ENCODE assay signal across 13 cellular contexts in the genomic region with DNA sequence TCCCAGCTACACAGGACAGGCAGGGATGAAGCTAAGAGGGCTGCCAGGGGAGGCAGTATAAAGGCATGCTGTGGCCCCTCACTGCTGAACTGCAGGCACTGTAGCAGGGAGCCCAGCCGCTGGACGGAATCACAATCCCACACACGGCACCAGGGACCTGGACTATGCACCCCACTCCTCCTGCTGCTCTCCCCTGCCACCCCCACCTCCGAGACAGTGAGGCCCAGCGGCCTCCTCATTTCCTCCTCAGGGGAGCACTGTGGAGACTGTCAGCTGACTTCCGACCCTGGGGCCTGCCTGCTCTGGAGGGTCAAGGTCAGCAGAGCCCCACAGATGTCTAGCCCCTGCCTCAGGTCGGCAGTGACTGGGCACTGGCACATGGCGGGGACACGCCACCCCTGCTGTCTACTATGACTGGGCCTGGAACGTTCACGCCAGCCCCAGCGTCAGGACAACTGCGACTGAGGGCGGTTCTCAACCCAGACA.
DNase-seq lines count a peak whose midpoint lies in the region; ATAC-seq, FAIRE-seq and TF ChIP-seq lines count a peak whose summit lies in the region.
"Had no signal": no experiment of that assay in that cellular context is flagged by ENCODE, and none has a peak within 500 bp of the region (broad histone marks: within the 10 kb centered on the region; RNA-seq: fewer than 3 reads in every experiment).

No MANE protein-coding gene starts in this region.

- BruUV-seq in GM12878 (replicated peaks; lab: Mats Ljungman, UMichigan), result no TSS peak

- SMC1A ChIA-PET in GM12878 (lab: Charles Lee; ENCODE audit: uncharacterized antibody, unreplicated experiment), result interaction anchor here (0.6 to 8.4 kb wide), 3 partner anchors 37 to 90 kb away, joined by 3 to 81 read pairs (median 5); no protein-coding TSS in a partner anchor

- no peak for TF ChIP-seq POLR2A in GM12878 (IDR thresholded peaks at IDR 0.05; ENCODE audit: low read depth, low read length)

- H3K4me3 ChIP-seq in BLaER1 treated with 17β-estradiol and CSF1 and Interleukin-3, amounts not matched to agents 10 nM and 100 nM, result no peak overlapping the region
- H3K4me3 ChIP-seq in GM12878, result no peak overlapping the region

- no peak overlapping the region for H3K4ac ChIP-seq in H9 (ENCODE audit: low read depth, low read length)

- H3K56ac ChIP-seq in H9 (ENCODE audit: insufficient read length, low read depth, low read length), result no peak overlapping the region

- TF ChIP-seq EP300 in GM12878 (IDR thresholded peaks at IDR 0.05; ENCODE audit: borderline replicate concordance in 1 of 2, control insufficient read depth in 1 of 2, low read depth in 2 of 2, low read length in 2 of 2), result no peak

- H3T11ph ChIP-seq in H9 (ENCODE audit: low read length), result no peak overlapping the region

- DNase-seq in H9 (no peak), GM12878 (ENCODE audit: low read depth, low spot score) (no peak), natural killer cell (no peak), DMS153 (lab: John Stamatoyannopoulos, UW) (no peak)
- DNase-seq: HCEC 1CT, SIG-M5, trophoblast cell had no signal

- no peak overlapping the region for H2BK20ac ChIP-seq in H9 (ENCODE audit: low read depth, low read length, poor library complexity, severe bottlenecking)

- no peaks in the 10 kb centered on the region for H3K79me1 ChIP-seq in H9 (ENCODE audit: insufficient read depth, low read depth, low read length, poor library complexity, severe bottlenecking)

- no peak overlapping the region for H3K4me3 Mint-ChIP-seq in H9
- H3K4me3 Mint-ChIP-seq in natural killer cell, result peak overlapping the region; percentile 90

- H3K27me3 ChIP-seq in BLaER1 treated with 17β-estradiol and CSF1 and Interleukin-3, amounts not matched to agents 10 nM and 100 nM, result no peaks in the 10 kb centered on the region
- H3K27me3 ChIP-seq in H9 (ENCODE audit: insufficient read depth, low read length), result no peaks in the 10 kb centered on the region
- H3K27me3 ChIP-seq in GM12878 (replicated peaks in 1 of 2; ENCODE audit: control insufficient read depth in 2 of 2, insufficient read depth in 2 of 2, low read length in 1 of 2), result no peaks in the 10 kb centered on the region

- peaks cover 0 to 39% (median 8%) of the 10 kb centered on the region in 11 experiments; a peak in 9 of 22 replicates for H3K36me3 ChIP-seq in BLaER1 treated with 17β-estradiol and CSF1 and Interleukin-3, amounts not matched to agents 10 nM and 100 nM
- H3K36me3 ChIP-seq in GM12878 (ENCODE audit: control insufficient read depth in 2 of 2, insufficient read depth in 2 of 2, low read length in 1 of 2), result peaks cover 5 to 6% of the 10 kb centered on the region in 2 experiments; a peak in 3 of 4 replicates

- no peak overlapping the region for H3K23ac ChIP-seq in H9 (ENCODE audit: insufficient read length, low read depth, low read length)

- H3K27me3 Mint-ChIP-seq in H9 (ENCODE audit: low read depth) (no peaks in the 10 kb centered on the region), natural killer cell (ENCODE audit: low read depth in 2 of 2) (no peaks in the 10 kb centered on the region)
- H3K27me3 Mint-ChIP-seq: activated CD4-positive, alpha-beta T cell treated with anti-CD3 and anti-CD28 coated beads, Interleukin-2, amount 10 ng/mL, durations not matched to agents 24 days and 14 days; activated naive CD8-positive, alpha-beta T cell treated with anti-CD3 and anti-CD28 coated beads, Interleukin-2, amount 50 U/mL, for 24 hours had no signal

- no peak overlapping the region for H2AFZ ChIP-seq in H9 (ENCODE audit: low read length)
- H2AFZ ChIP-seq in GM12878 (ENCODE audit: control insufficient read depth, low read depth, low read length), result no peak overlapping the region

- H3K4me1 Mint-ChIP-seq in H9 (peaks cover 44 to 51% of the 10 kb centered on the region in 2 experiments), natural killer cell (peaks cover 56 to 90% of the 10 kb centered on the region in 2 donors)

- CTCF ChIA-PET in GM12878 (lab: Yijun Ruan, JAX), result interaction anchor here (2.3 to 7.3 kb wide), 2 partner anchors 67 to 90 kb away, joined by 13 to 73 read pairs; no protein-coding TSS in a partner anchor

- no peak overlapping the region; the same call in 1 of the 2 replicates for H2BK15ac ChIP-seq in H9 (ENCODE audit: low read depth, low read length)

- TF ChIP-seq CTCF in H9 (conservative IDR thresholded peaks at IDR 0.05), result no peak
- no peak for TF ChIP-seq CTCF in GM12878 (IDR thresholded peaks at IDR 0.05 in 2 of 3, conservative IDR thresholded peaks at IDR 0.05 in 1 of 3; ENCODE audit: control insufficient read depth in 2 of 3, extremely low read depth in 1 of 3, insufficient read depth in 1 of 3, low read depth in 3 of 3, low read length in 3 of 3)
- TF ChIP-seq CTCF in natural killer cell (IDR thresholded peaks at IDR 0.05), result no peak

- RAD21 ChIA-PET in GM12878 (lab: Charles Lee; ENCODE audit: unreplicated experiment), result interaction anchor here (0.9 to 6.0 kb wide), 4 partner anchors 37 to 90 kb away, joined by 6 to 61 read pairs (median 14); no protein-coding TSS in a partner anchor

- H4K5ac ChIP-seq in H9 (ENCODE audit: insufficient read length, low read depth, low read length), result no peak overlapping the region

- TF ChIP-seq RAD21 in GM12878 (IDR thresholded peaks at IDR 0.05; ENCODE audit: insufficient read depth, low read depth, low read length), result no peak

- in situ Hi-C loops in GM12878 (cut with MboI), result no loop called here

- peaks cover 0 to 97% (median 28%) of the 10 kb centered on the region in 11 experiments; a peak in 13 of 22 replicates for H4K20me1 ChIP-seq in BLaER1 treated with 17β-estradiol and CSF1 and Interleukin-3, amounts not matched to agents 10 nM and 100 nM
- H4K20me1 ChIP-seq in H9 (ENCODE audit: control insufficient read depth, insufficient read depth, insufficient read length), result peaks cover 2% of the 10 kb centered on the region
- H4K20me1 ChIP-seq in GM12878 (ENCODE audit: control insufficient read depth, insufficient read depth), result no peaks in the 10 kb centered on the region; the same call in none of the 2 replicates

- peak; percentile 18 for ATAC-seq in GM12878
- ATAC-seq in natural killer cell, result peak in 1 of 3 donors; percentile 3
- no peak for ATAC-seq in HG03139 (IDR thresholded peaks at IDR 0.05; ENCODE audit: unreplicated experiment)
- ATAC-seq in HG02798 (IDR thresholded peaks at IDR 0.05; ENCODE audit: poor library complexity, unreplicated experiment), result no peak
- no peak for ATAC-seq in GM18502 (IDR thresholded peaks at IDR 0.05; ENCODE audit: poor library complexity, unreplicated experiment)

- H3K27ac Mint-ChIP-seq in H9 (peak overlapping the region in 1 of 3 experiments; percentile 34; a peak in 1 of 7 replicates), natural killer cell (peak overlapping the region; percentile 97 to 99)

- H3K9me3 ChIP-seq in BLaER1 treated with 17β-estradiol and CSF1 and Interleukin-3, amounts not matched to agents 10 nM and 100 nM (replicated peaks in 1 of 11), result no peaks in the 10 kb centered on the region
- H3K9me3 ChIP-seq in H9 (ENCODE audit: control insufficient read depth, low read depth, low read length) (no peaks in the 10 kb centered on the region), GM12878 (replicated peaks; ENCODE audit: control insufficient read depth, insufficient read depth, low read length) (no peaks in the 10 kb centered on the region)

- peaks cover 99 to 100% (median 100%) of the 10 kb centered on the region in 10 experiments for H3K4me1 ChIP-seq in BLaER1 treated with 17β-estradiol and CSF1 and Interleukin-3, amounts not matched to agents 10 nM and 100 nM
- peaks cover 6% of the 10 kb centered on the region; the same call in 1 of the 2 replicates for H3K4me1 ChIP-seq in H9 (ENCODE audit: insufficient read depth, low read length)
- peaks cover 53% of the 10 kb centered on the region for H3K4me1 ChIP-seq in GM12878 (ENCODE audit: control insufficient read depth, insufficient read depth, low read length)

- H3K79me2 ChIP-seq in H9 (ENCODE audit: insufficient read depth, low read length) (no peaks in the 10 kb centered on the region), GM12878 (ENCODE audit: control insufficient read depth, insufficient read depth, low read length) (peaks cover 16% of the 10 kb centered on the region)

- H3K9ac ChIP-seq in BLaER1 treated with 17β-estradiol and CSF1 and Interleukin-3, amounts not matched to agents 10 nM and 100 nM, result peak overlapping the region; percentile 10 to 85 (median 39); a peak in 17 of 22 replicates
- H3K9ac ChIP-seq in H9 (ENCODE audit: extremely low read depth, insufficient read length, low read length) (no peak overlapping the region), GM12878 (ENCODE audit: control insufficient read depth, insufficient read depth, low read length) (no peak overlapping the region)

- H2BK5ac ChIP-seq in H9 (ENCODE audit: insufficient read length, low read length), result no peak overlapping the region

- WGBS in H9 (ENCODE audit: extremely low coverage, insufficient read length, low lambda C conversion rate), result no CpG with 5 or more reads among the region's 14 CpGs
- WGBS in GM12878 (ENCODE audit: insufficient coverage, insufficient replicate concordance, low lambda C conversion rate, missing lambda C conversion rate), result 5% methylated on average over 14 of the region's 14 CpGs

- no peak overlapping the region for H4K91ac ChIP-seq in H9 (ENCODE audit: insufficient read length, low read depth, low read length)

- H4K8ac ChIP-seq in H9 (replicated peaks; ENCODE audit: insufficient read length, low read depth, low read length), result no peak overlapping the region

- no peak overlapping the region for H3K18ac ChIP-seq in H9 (ENCODE audit: insufficient read length, low read depth, low read length)

- H3K27ac ChIP-seq in BLaER1 treated with 17β-estradiol and CSF1 and Interleukin-3, amounts not matched to agents 10 nM and 100 nM, result peak overlapping the region in 10 of 11 experiments; percentile 16 to 97 (median 90); a peak in 20 of 22 replicates
- H3K27ac ChIP-seq in H9 (ENCODE audit: insufficient read length, low read depth, low read length), result no peak overlapping the region
- peak overlapping the region; percentile 38; the same call in 1 of the 2 replicates for H3K27ac ChIP-seq in GM12878 (ENCODE audit: control insufficient read depth, insufficient read depth)

- intact Hi-C loops in GM12878 (cut with micrococcal nuclease; ENCODE audit: unreplicated experiment), result no loop called here
- intact Hi-C loops in natural killer cell (cut with micrococcal nuclease), result loop anchor here (2.0 to 10.0 kb wide), 3 partner anchors 15 to 877 kb away; no protein-coding TSS in a partner anchor

- no peak overlapping the region for H2BK12ac ChIP-seq in H9 (ENCODE audit: insufficient read length, low read depth, low read length)

- no peaks in the 10 kb centered on the region for H3K23me2 ChIP-seq in H9 (ENCODE audit: insufficient read length, low read depth, low read length, poor library complexity, severe bottlenecking)

- H3K14ac ChIP-seq in H9 (ENCODE audit: insufficient read depth, low read length), result peak overlapping the region; percentile 59

- H2BK120ac ChIP-seq in H9 (ENCODE audit: low read depth, low read length, poor library complexity, severe bottlenecking), result no peak overlapping the region

- H3K4me2 ChIP-seq in BLaER1 treated with 17β-estradiol and CSF1 and Interleukin-3, amounts not matched to agents 10 nM and 100 nM, result peak overlapping the region; percentile 94 to 100 (median 96)
- H3K4me2 ChIP-seq in H9 (ENCODE audit: insufficient read depth, insufficient read length, low read length), result no peak overlapping the region
- peak overlapping the region; percentile 53 for H3K4me2 ChIP-seq in GM12878 (ENCODE audit: control insufficient read depth, insufficient read depth)

- H2AK5ac ChIP-seq in H9 (ENCODE audit: insufficient read length, low read length), result no peak overlapping the region

- FAIRE-seq in GM12878 (lab: Jason Lieb, UNC), result no peak

- no peaks in the 10 kb centered on the region for H3K9me3 Mint-ChIP-seq in H9
- H3K9me3 Mint-ChIP-seq in natural killer cell, result no peaks in the 10 kb centered on the region
- H3K9me3 Mint-ChIP-seq: activated CD4-positive, alpha-beta T cell treated with anti-CD3 and anti-CD28 coated beads, Interleukin-2, amount 10 ng/mL, durations not matched to agents 24 days and 14 days; activated naive CD8-positive, alpha-beta T cell treated with anti-CD3 and anti-CD28 coated beads, Interleukin-2, amount 50 U/mL, for 24 hours had no signal

- peaks cover 0 to 4% (median 2%) of the 10 kb centered on the region in 3 experiments; a peak in 2 of 7 replicates for H3K36me3 Mint-ChIP-seq in H9 (ENCODE audit: insufficient read depth in 1 of 3, low read depth in 3 of 3)
- no peaks in the 10 kb centered on the region for H3K36me3 Mint-ChIP-seq in natural killer cell

- POLR2A ChIA-PET in GM12878 (lab: Charles Lee), result interaction anchor here (0.6 to 0.9 kb wide), 2 partner anchors 37 to 71 kb away, joined by 3 to 4 read pairs; no protein-coding TSS in a partner anchor

Comparison
In these comparisons a context has a peak if more than half of its experiments do, and no peak if none do; other contexts are left out.
1. H3K9ac ChIP-seq: peak in BLaER1 treated with 17β-estradiol and CSF1 and Interleukin-3, amounts not matched to agents 10 nM and 100 nM (11 of 11); none in H9 (single experiment) and GM12878 (single experiment).